9 cellular contexts compared by ENCODE assay signal in the genomic region with DNA sequence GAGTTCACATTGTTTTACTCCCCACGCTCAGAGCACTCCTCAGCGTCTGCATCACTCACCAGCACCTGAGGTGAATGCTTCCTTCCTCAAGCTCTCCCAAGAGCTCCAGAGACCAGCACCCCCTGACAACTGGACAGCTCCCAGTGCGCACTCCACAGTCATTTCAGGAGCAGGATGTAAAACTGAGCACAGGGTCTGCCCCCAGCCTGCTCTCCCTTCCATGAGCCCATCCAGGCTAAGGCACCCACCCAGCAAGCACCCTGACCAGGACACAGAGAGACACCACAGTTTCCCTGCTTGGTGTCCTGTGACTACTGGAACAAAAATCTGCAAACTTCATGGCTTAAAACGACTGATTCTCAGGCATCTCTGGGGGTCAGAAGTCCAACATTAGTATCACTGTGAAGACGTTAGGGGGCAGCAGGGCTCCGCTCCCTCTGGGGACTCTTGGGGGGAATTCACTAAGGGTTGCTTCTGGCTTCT. TPM values are rescaled to one million over a fixed set of nuclear protein-coding genes. Genes with fewer than 3 reads are reported as not detected.
DNase-seq lines count a peak whose midpoint lies in the region; ATAC-seq lines count a peak whose summit lies in the region.
"Had no signal": no experiment of that assay in that cellular context is flagged by ENCODE, and none has a peak within 500 bp of the region (broad histone marks: within the 10 kb centered on the region; RNA-seq: fewer than 3 reads in every experiment).

No MANE protein-coding gene starts in this region.

- no peak overlapping the region for H3K27ac Mint-ChIP-seq in activated naive CD8-positive, alpha-beta T cell treated with anti-CD3 and anti-CD28 coated beads, Interleukin-2, amount 50 U/mL, for 24 hours
- H3K27ac Mint-ChIP-seq: activated naive CD4-positive, alpha-beta T cell treated with anti-CD3 and anti-CD28 coated beads, Interleukin-2, amount 50 U/mL, for 24 hours had no signal

- H3K27me3 Mint-ChIP-seq in activated naive CD8-positive, alpha-beta T cell treated with anti-CD3 and anti-CD28 coated beads, Interleukin-2, amount 50 U/mL, for 24 hours, result peaks cover 18% of the 10 kb centered on the region

- no peak overlapping the region for H3K4me3 Mint-ChIP-seq in activated naive CD8-positive, alpha-beta T cell treated with anti-CD3 and anti-CD28 coated beads, Interleukin-2, amount 50 U/mL, for 24 hours
- H3K4me3 Mint-ChIP-seq: activated naive CD4-positive, alpha-beta T cell treated with anti-CD3 and anti-CD28 coated beads, Interleukin-2, amount 50 U/mL, for 24 hours had no signal

- H3K36me3 Mint-ChIP-seq in activated naive CD8-positive, alpha-beta T cell treated with anti-CD3 and anti-CD28 coated beads, Interleukin-2, amount 50 U/mL, for 24 hours (ENCODE audit: low read depth), result no peaks in the 10 kb centered on the region

- DNase-seq in EH (ENCODE audit: low read depth), result peak; percentile 48
- peak; percentile 55 for DNase-seq in KBM-7
- DNase-seq in activated naive CD8-positive, alpha-beta T cell treated with anti-CD3 and anti-CD28 coated beads, Interleukin-2, amount 50 U/mL, for 24 hours, result peak; percentile 15
- peak; percentile 48 to 71 for DNase-seq in lung microvascular endothelial cell (ENCODE audit: low read depth in 2 of 2)
- DNase-seq in NCI-H510A treated with DMSO at 0.1 percent for 48 hours (lab: John Stamatoyannopoulos, UW), result no peak
- DNase-seq in putamen (ENCODE audit: low spot score), result no peak
- DNase-seq in NCI-H1417 (lab: John Stamatoyannopoulos, UW), result no peak
- no peak for DNase-seq in activated CD4-positive, alpha-beta T cell treated with anti-CD3 and anti-CD28 coated beads, Interleukin-2, amount 50 U/mL, for 1 hour

- peaks cover 8% of the 10 kb centered on the region for H3K9me3 Mint-ChIP-seq in activated naive CD8-positive, alpha-beta T cell treated with anti-CD3 and anti-CD28 coated beads, Interleukin-2, amount 50 U/mL, for 24 hours

- H3K4me1 Mint-ChIP-seq in activated naive CD8-positive, alpha-beta T cell treated with anti-CD3 and anti-CD28 coated beads, Interleukin-2, amount 50 U/mL, for 24 hours, result no peaks in the 10 kb centered on the region
- H3K4me1 Mint-ChIP-seq: activated naive CD4-positive, alpha-beta T cell treated with anti-CD3 and anti-CD28 coated beads, Interleukin-2, amount 50 U/mL, for 24 hours had no signal

- in situ Hi-C loops in KBM-7 (cut with MboI; ENCODE audit: low pct_unique_long_range_greater_than_20kb, low sequenced_read_pairs), result no loop called here

- ATAC-seq in activated naive CD8-positive, alpha-beta T cell treated with anti-CD3 and anti-CD28 coated beads, Interleukin-2, amount 50 U/mL, for 24 hours, result peak; percentile 59

RNA-seq across cellular contexts. Expression of a gene that starts 3.3 kb away (rescaled TPM):
- not detected in 2 replicates for total RNA-seq in lung microvascular endothelial cell

RNA-seq across cellular contexts. Expression of a gene that starts 24.6 kb away (rescaled TPM):
- not detected in 2 replicates for total RNA-seq in lung microvascular endothelial cell

RNA-seq across cellular contexts. Expression of a gene that starts 36.8 kb away (rescaled TPM):
- total RNA-seq in lung microvascular endothelial cell, result not detected in 2 replicates

RNA-seq across cellular contexts. Expression of a gene that starts 53.6 kb away (rescaled TPM):
- not detected in 2 replicates for total RNA-seq in lung microvascular endothelial cell

RNA-seq across cellular contexts. Expression of a gene that starts 55.3 kb away (rescaled TPM):
- not detected in 2 replicates for total RNA-seq in lung microvascular endothelial cell

Comparison
In these comparisons a context has a peak if more than half of its experiments do, and no peak if none do; other contexts are left out.
1. DNase-seq: peak in EH (single experiment), KBM-7 (single experiment), activated naive CD8-positive, alpha-beta T cell treated with anti-CD3 and anti-CD28 coated beads, Interleukin-2, amount 50 U/mL, for 24 hours (single experiment) and lung microvascular endothelial cell (2 of 2); none in NCI-H510A treated with DMSO at 0.1 percent for 48 hours (single experiment), putamen (single experiment), NCI-H1417 (0 of 3) and activated CD4-positive, alpha-beta T cell treated with anti-CD3 and anti-CD28 coated beads, Interleukin-2, amount 50 U/mL, for 1 hour (single experiment).